Comparison of ENCODE assay signal across 10 cellular contexts in the genomic region with DNA sequence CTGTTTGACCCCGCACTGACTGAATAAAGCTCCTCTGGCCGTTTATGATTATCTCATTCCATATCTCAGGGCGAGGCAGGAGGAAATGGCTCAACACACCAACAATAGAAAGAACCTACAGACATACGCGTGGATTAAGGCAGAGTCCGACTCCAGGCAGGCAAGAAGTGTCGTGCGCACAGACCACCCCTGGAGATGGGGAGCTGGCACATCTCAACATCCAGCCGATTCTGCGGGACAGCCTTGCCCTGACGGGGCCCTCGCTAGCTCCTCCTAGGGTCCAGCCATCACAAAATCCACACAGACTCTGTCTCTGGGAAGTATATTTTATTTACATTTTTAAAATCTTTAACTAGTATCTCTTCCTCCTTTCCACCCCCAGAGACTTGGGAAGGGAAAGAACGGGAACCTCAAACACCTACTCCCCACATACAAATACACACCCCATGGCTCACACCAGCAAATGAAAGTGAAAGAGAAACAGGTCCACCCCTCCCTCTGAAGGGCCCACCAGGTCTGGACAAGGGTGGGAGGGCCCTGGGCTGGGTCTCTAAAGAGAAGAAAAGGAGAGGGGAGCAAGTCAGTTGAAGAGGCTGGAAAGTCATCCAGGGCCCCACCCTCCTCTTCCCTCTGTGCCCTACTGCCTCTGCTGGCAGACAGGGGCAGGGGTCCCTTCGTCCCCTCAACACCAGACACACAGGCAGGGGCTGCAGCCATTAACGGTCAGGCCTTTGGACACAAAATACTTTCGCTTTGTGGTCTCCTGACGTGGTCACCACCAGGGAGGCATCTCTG. TPM values are rescaled to one million over a fixed set of nuclear protein-coding genes. Genes with fewer than 3 reads are reported as not detected.
DNase-seq lines count a peak whose midpoint lies in the region; ATAC-seq and TF ChIP-seq lines count a peak whose summit lies in the region.
"Had no signal": no experiment of that assay in that cellular context is flagged by ENCODE, and none has a peak within 500 bp of the region (broad histone marks: within the 10 kb centered on the region; RNA-seq: fewer than 3 reads in every experiment).

No MANE protein-coding gene starts in this region.

- POLR2A ChIA-PET in BJ (lab: Charles Lee) (no interaction called here), HCT116 (lab: Charles Lee) (no interaction called here)

- TF ChIP-seq CTCF in BJ (IDR thresholded peaks at IDR 0.05; ENCODE audit: insufficient read depth, low read depth, low read length) (0 out of 2 replicates have a peak, but pooled peaks have one; percentile 9), HCT116 (IDR thresholded peaks at IDR 0.05 in 2 of 3, conservative IDR thresholded peaks at IDR 0.05 in 1 of 3; ENCODE audit: borderline replicate concordance in 1 of 3, insufficient read depth in 1 of 3, low read depth in 2 of 3, low read length in 2 of 3) (0 out of 6 replicates have a peak, but pooled peaks of 2 of the 3 experiments have one; percentile 10 to 14), mammary epithelial cell (conservative IDR thresholded peaks at IDR 0.05 in 1 of 2, IDR thresholded peaks at IDR 0.05 in 1 of 2; ENCODE audit: extremely low read depth in 1 of 2, insufficient read depth in 1 of 2, low read depth in 1 of 2, low read length in 2 of 2) (no peak)

- TF ChIP-seq POLR2A in HCT116 (IDR thresholded peaks at IDR 0.05; ENCODE audit: borderline replicate concordance, extremely low read depth, insufficient read depth, insufficient read length) = no peak

- dilution Hi-C loops in mammary epithelial cell (cut with HindIII; ENCODE audit: low sequenced_read_pairs) = no loop called here

- H2AFZ ChIP-seq in HCT116 (ENCODE audit: low read depth, low read length, poor library complexity, severe bottlenecking) (no peak overlapping the region), mammary epithelial cell (ENCODE audit: low read depth, low read length) (no peak overlapping the region)

- no peaks in the 10 kb centered on the region for H4K20me1 ChIP-seq in HCT116 (ENCODE audit: insufficient read depth)
- H4K20me1 ChIP-seq in mammary epithelial cell (ENCODE audit: insufficient read depth, low read length) = no peaks in the 10 kb centered on the region

- 79% methylated on average over 13 of the region's 17 CpGs for WGBS in mammary epithelial cell (ENCODE audit: low coverage, missing lambda C conversion rate)

- no peaks in the 10 kb centered on the region for H3K9me3 ChIP-seq in HCT116 (ENCODE audit: control insufficient read depth in 1 of 2, insufficient read depth in 1 of 2, low read depth in 1 of 2, low read length in 2 of 2)
- no peaks in the 10 kb centered on the region for H3K9me3 ChIP-seq in mammary epithelial cell (replicated peaks; ENCODE audit: insufficient read depth, low read length)
- no peaks in the 10 kb centered on the region for H3K9me3 ChIP-seq in mucosa of stomach (ENCODE audit: control insufficient read depth, low read length)
- H3K9me3 ChIP-seq: testis had no signal

- BruUV-seq in HCT116 (replicated peaks; lab: Mats Ljungman, UMichigan) (no TSS peak), mammary epithelial cell (replicated peaks; lab: Mats Ljungman, UMichigan) (TSS peak; percentile 42)

- H3K4me3 ChIP-seq in BJ (ENCODE audit: low read depth, low read length) = no peak overlapping the region
- H3K4me3 ChIP-seq in HCT116 (replicated peaks in 1 of 2; ENCODE audit: low read depth in 1 of 2, low read length in 2 of 2) = no peak overlapping the region
- H3K4me3 ChIP-seq in mammary epithelial cell (replicated peaks in 1 of 3; ENCODE audit: insufficient read depth in 1 of 3, low read depth in 2 of 3, low read length in 3 of 3) = no peak overlapping the region
- peak overlapping the region; percentile 37 for H3K4me3 ChIP-seq in mucosa of stomach (ENCODE audit: low read length)
- H3K4me3 ChIP-seq: testis had no signal

- intact Hi-C loops in HCT116 (cut with micrococcal nuclease) (no loop called here), mammary epithelial cell (cut with micrococcal nuclease) (no loop called here)

- H3K27me3 ChIP-seq in BJ (ENCODE audit: control insufficient read depth, insufficient read depth, low read length) (no peaks in the 10 kb centered on the region), HCT116 (ENCODE audit: insufficient read depth, low read length) (no peaks in the 10 kb centered on the region), mammary epithelial cell (ENCODE audit: insufficient read depth, low read length) (no peaks in the 10 kb centered on the region), mucosa of stomach (ENCODE audit: control insufficient read depth, insufficient read depth, low read length) (no peaks in the 10 kb centered on the region)
- H3K27me3 ChIP-seq: testis had no signal

- ATAC-seq in HCT116 = no peak
- no peak for ATAC-seq in GM21360 (IDR thresholded peaks at IDR 0.05; ENCODE audit: unreplicated experiment)

- H3K4me2 ChIP-seq in HCT116 (ENCODE audit: low read length) (no peak overlapping the region), mammary epithelial cell (ENCODE audit: insufficient read depth, low read depth, low read length) (no peak overlapping the region)

- RAD21 ChIA-PET in HCT116 (lab: Charles Lee; ENCODE audit: low non-redundant PET in 1 of 2, low total read pairs in 2 of 2, uncharacterized antibody in 2 of 2, unreplicated experiment in 2 of 2) = no interaction called here

- H3K9me2 ChIP-seq in HCT116 (ENCODE audit: insufficient read depth) = no peaks in the 10 kb centered on the region

- H3K79me2 ChIP-seq in HCT116 (ENCODE audit: insufficient read depth, low read length) (peaks cover 2% of the 10 kb centered on the region), mammary epithelial cell (ENCODE audit: insufficient read depth, low read length) (peaks cover 9% of the 10 kb centered on the region)

- H3K9ac ChIP-seq in HCT116 (ENCODE audit: low read length) (no peak overlapping the region), mammary epithelial cell (ENCODE audit: insufficient read depth, low read length) (no peak overlapping the region), mucosa of stomach (ENCODE audit: low read length) (peak overlapping the region; percentile 62)

- peaks cover 33% of the 10 kb centered on the region for H3K36me3 ChIP-seq in BJ (ENCODE audit: control insufficient read depth, insufficient read depth, low read length)
- H3K36me3 ChIP-seq in HCT116 (ENCODE audit: control insufficient read depth in 1 of 2, insufficient read depth in 2 of 2, low read length in 2 of 2) = peaks cover 12 to 14% of the 10 kb centered on the region in 2 experiments; a peak in 3 of 4 replicates
- peaks cover 4% of the 10 kb centered on the region for H3K36me3 ChIP-seq in mammary epithelial cell (ENCODE audit: insufficient read depth, low read length)
- H3K36me3 ChIP-seq in mucosa of stomach (ENCODE audit: control insufficient read depth, insufficient read depth, low read length) = peaks cover 18% of the 10 kb centered on the region

- no peak for DNase-seq in BJ (ENCODE audit: low read depth)
- DNase-seq in HCT116 (ENCODE audit: low read depth, low spot score) = no peak
- DNase-seq in mammary epithelial cell = no peak
- no peak for DNase-seq in globus pallidus (ENCODE audit: low spot score)
- no peak for DNase-seq in NCI-H69 (lab: John Stamatoyannopoulos, UW)
- no peak for DNase-seq in NCI-H1048 (lab: John Stamatoyannopoulos, UW)
- DNase-seq: testis had no signal

- no peak overlapping the region for H3K27ac ChIP-seq in HCT116 (ENCODE audit: low read depth, low read length)
- no peak overlapping the region for H3K27ac ChIP-seq in mammary epithelial cell (ENCODE audit: insufficient read depth, low read depth, low read length)
- H3K27ac ChIP-seq: testis had no signal

- TF ChIP-seq RAD21 in HCT116 (IDR thresholded peaks at IDR 0.05; ENCODE audit: low read depth) = no peak

- in situ Hi-C loops in mammary epithelial cell (cut with MboI; ENCODE audit: low sequenced_read_pairs in 2 of 2) = no loop called here

- CTCF ChIA-PET in BJ (lab: Yijun Ruan, JAX) (no interaction called here), HCT116 (lab: Charles Lee) (interaction anchor here (0.8 kb wide), 1 partner anchor 9 kb away, joined by 3 read pairs; no protein-coding TSS in a partner anchor), mammary epithelial cell (lab: Charles Lee; ENCODE audit: low non-redundant PET) (no interaction called here)

- H3K4me1 ChIP-seq in HCT116 (ENCODE audit: control insufficient read depth in 1 of 2, insufficient read depth in 2 of 2, low read length in 2 of 2) = peaks cover 0 to 8% of the 10 kb centered on the region in 2 experiments; a peak in 1 of 4 replicates
- H3K4me1 ChIP-seq in mammary epithelial cell (ENCODE audit: insufficient read depth, low read length) = no peaks in the 10 kb centered on the region
- H3K4me1 ChIP-seq in mucosa of stomach (ENCODE audit: control insufficient read depth, insufficient read depth, low read length) = peaks cover 78% of the 10 kb centered on the region

TF ChIP-seq in HCT116, 20 proteins besides CTCF, POLR2A, EP300 and RAD21 (continues in another document):
- TF ChIP-seq CEBPB (IDR thresholded peaks at IDR 0.05; ENCODE audit: low read depth) = no peak
- TF ChIP-seq ZFX (IDR thresholded peaks at IDR 0.05) = no peak

RNA-seq across cellular contexts. Expression of a gene that starts 3.2 kb away (rescaled TPM):
- 0.04 TPM in 1 of 2 replicates, not detected in the other for polyA plus RNA-seq in BJ (2011; rRNA removed)
- polyA minus RNA-seq in BJ (2011; rRNA and poly(A)+ RNA removed) = 0.19 TPM in 1 of 2 replicates, not detected in the other
- 0.27 TPM for total RNA-seq in HCT116 (2021; ENCODE audit: unreplicated experiment)
- 0.10 and 0.16 TPM in 2 replicates for polyA plus RNA-seq in HCT116 (2012)
- under 1 TPM; 0.49 to 0.83 TPM for total RNA-seq in mammary epithelial cell
- polyA plus RNA-seq in mammary epithelial cell = 0.03 TPM
- polyA minus RNA-seq in mammary epithelial cell = not detected
- total RNA-seq: dermis microvascular lymphatic vessel endothelial cell had no signal

RNA-seq across cellular contexts. Expression of a gene that starts 5.9 kb away (rescaled TPM):
- polyA plus RNA-seq in BJ (2011; rRNA removed) = 65.1 and 84.9 TPM in 2 replicates
- 42.2 and 49.7 TPM in 2 replicates for polyA minus RNA-seq in BJ (2011; rRNA and poly(A)+ RNA removed)
- total RNA-seq in HCT116 (2021; ENCODE audit: unreplicated experiment) = 111 TPM
- polyA plus RNA-seq in HCT116 (2012) = 129 and 173 TPM in 2 replicates
- total RNA-seq in mammary epithelial cell = 10 to 100 TPM; 80.2 to 87.6 TPM
- 112 TPM for polyA plus RNA-seq in mammary epithelial cell
- polyA minus RNA-seq in mammary epithelial cell = 85.9 TPM

RNA-seq across cellular contexts. Expression of a gene that starts 6.3 kb away (rescaled TPM):
- polyA plus RNA-seq in BJ (2011; rRNA removed) (44.5 and 54.5 TPM in 2 replicates), mammary epithelial cell (33.4 TPM)
- 10.9 and 16.9 TPM in 2 replicates for polyA minus RNA-seq in BJ (2011; rRNA and poly(A)+ RNA removed)
- total RNA-seq in HCT116 (2021; ENCODE audit: unreplicated experiment) (58.1 TPM), mammary epithelial cell (10 to 100 TPM; 15.7 to 29.8 TPM)
- polyA plus RNA-seq in HCT116 (2012) = 49.4 and 64.8 TPM in 2 replicates
- 61.1 TPM for polyA minus RNA-seq in mammary epithelial cell

RNA-seq across cellular contexts. Expression of a gene that starts 28.3 kb away (rescaled TPM):
- polyA plus RNA-seq in BJ (2011; rRNA removed) = 116 and 206 TPM in 2 replicates
- polyA minus RNA-seq in BJ (2011; rRNA and poly(A)+ RNA removed) = 63.6 and 64.6 TPM in 2 replicates
- total RNA-seq in HCT116 (2021; ENCODE audit: unreplicated experiment) = 91.0 TPM
- polyA plus RNA-seq in HCT116 (2012) = 138 and 165 TPM in 2 replicates
- total RNA-seq in mammary epithelial cell = 100 to 1,000 TPM; 260 to 312 TPM
- 349 TPM for polyA plus RNA-seq in mammary epithelial cell
- 644 TPM for polyA minus RNA-seq in mammary epithelial cell

RNA-seq across cellular contexts. Expression of a gene that starts 47.0 kb away (rescaled TPM):
- polyA plus RNA-seq in BJ (2011; rRNA removed) (699 and 831 TPM in 2 replicates), mammary epithelial cell (961 TPM)
- polyA minus RNA-seq in BJ (2011; rRNA and poly(A)+ RNA removed) = 271 and 382 TPM in 2 replicates
- total RNA-seq in HCT116 (2021; ENCODE audit: unreplicated experiment) (187 TPM), mammary epithelial cell (100 to 1,000 TPM; 523 to 644 TPM)
- polyA plus RNA-seq in HCT116 (2012) = 180 and 182 TPM in 2 replicates
- 351 TPM for polyA minus RNA-seq in mammary epithelial cell

Comparison
In these comparisons a context has a peak if more than half of its experiments do, and no peak if none do; other contexts are left out.
1. CTCF ChIP-seq: peak in BJ (single experiment) and HCT116 (2 of 3); none in mammary epithelial cell (0 of 2).